In the genomic region with DNA sequence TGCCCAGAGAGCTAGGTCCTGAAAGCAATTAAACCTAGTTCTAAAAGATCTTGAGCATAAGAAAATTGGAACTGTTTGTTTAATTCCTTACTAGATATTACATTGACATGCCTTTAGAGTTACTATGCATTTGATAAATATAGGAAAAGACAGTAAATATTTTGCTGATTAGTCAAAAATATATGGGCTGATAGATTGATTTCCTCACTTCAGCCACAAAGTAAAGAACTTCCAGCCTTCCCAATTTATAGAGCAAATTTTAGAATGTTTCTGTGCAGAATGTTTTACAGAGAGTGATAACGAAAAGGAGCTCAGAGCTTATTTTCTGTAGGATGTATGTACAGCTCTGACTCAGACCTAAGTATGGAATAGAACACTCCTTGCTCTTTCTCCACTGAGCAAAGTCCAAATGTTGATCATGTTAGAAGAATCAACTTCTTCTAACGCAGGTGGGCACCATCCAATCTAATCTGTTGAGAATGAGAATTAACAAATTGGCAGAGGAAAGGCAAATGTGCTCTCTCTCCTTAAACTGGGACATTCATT, we compare ENCODE assay signal across 1 cellular context.
TF ChIP-seq lines count a peak whose summit lies in the region.

No MANE protein-coding gene starts in this region.

TF ChIP-seq in SK-N-SH, 30 proteins besides CTCF, POLR2A, EP300 and RAD21 (continued from another document):
- TF ChIP-seq, protein P1, sequence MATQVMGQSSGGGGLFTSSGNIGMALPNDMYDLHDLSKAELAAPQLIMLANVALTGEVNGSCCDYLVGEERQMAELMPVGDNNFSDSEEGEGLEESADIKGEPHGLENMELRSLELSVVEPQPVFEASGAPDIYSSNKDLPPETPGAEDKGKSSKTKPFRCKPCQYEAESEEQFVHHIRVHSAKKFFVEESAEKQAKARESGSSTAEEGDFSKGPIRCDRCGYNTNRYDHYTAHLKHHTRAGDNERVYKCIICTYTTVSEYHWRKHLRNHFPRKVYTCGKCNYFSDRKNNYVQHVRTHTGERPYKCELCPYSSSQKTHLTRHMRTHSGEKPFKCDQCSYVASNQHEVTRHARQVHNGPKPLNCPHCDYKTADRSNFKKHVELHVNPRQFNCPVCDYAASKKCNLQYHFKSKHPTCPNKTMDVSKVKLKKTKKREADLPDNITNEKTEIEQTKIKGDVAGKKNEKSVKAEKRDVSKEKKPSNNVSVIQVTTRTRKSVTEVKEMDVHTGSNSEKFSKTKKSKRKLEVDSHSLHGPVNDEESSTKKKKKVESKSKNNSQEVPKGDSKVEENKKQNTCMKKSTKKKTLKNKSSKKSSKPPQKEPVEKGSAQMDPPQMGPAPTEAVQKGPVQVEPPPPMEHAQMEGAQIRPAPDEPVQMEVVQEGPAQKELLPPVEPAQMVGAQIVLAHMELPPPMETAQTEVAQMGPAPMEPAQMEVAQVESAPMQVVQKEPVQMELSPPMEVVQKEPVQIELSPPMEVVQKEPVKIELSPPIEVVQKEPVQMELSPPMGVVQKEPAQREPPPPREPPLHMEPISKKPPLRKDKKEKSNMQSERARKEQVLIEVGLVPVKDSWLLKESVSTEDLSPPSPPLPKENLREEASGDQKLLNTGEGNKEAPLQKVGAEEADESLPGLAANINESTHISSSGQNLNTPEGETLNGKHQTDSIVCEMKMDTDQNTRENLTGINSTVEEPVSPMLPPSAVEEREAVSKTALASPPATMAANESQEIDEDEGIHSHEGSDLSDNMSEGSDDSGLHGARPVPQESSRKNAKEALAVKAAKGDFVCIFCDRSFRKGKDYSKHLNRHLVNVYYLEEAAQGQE (IDR thresholded peaks at IDR 0.05; ENCODE audit: low read depth, low read length) = no peak
- TF ChIP-seq SMC3 (IDR thresholded peaks at IDR 0.05; ENCODE audit: low read depth, low read length) = no peak
